14 cellular contexts compared by ENCODE assay signal in genomic region chr1:235861857-235862256, GRCh38.
"Had no signal": no experiment of that assay in that cellular context is flagged by ENCODE, and none has a peak within 500 bp of the region (broad histone marks: within the 10 kb centered on the region; RNA-seq: fewer than 3 reads in every experiment).

No MANE protein-coding gene starts in this region.

- H3K9me3 Mint-ChIP-seq: endodermal cell, neural progenitor cell had no signal

- H3K27me3 ChIP-seq: brain microvascular endothelial cell, hepatocyte, tibial artery, uterus had no signal

- DNase-seq: activated CD4-positive, alpha-beta T cell treated with anti-CD3 and anti-CD28 coated beads for 1 hour; activated naive CD4-positive, alpha-beta T cell treated with anti-CD3 and anti-CD28 coated beads, Interleukin-2, amount 50 U/mL, for 16 hours; brain microvascular endothelial cell; cerebellar nuclear complex; endodermal cell; erythroblast; kidney glomerular epithelial cell; stimulated activated CD4-positive, alpha-beta T cell treated with anti-CD3 and anti-CD28 coated beads, Interleukin-15, amount 100 ng/mL, for 24 hours; stimulated activated CD4-positive, alpha-beta T cell treated with anti-CD3 and anti-CD28 coated beads, Interleukin-4, amount 100 ng/mL, for 24 hours; tibial artery; uterus had no signal

- H3K9ac ChIP-seq: neural progenitor cell, parathyroid adenoma had no signal

- H3K27ac ChIP-seq: brain microvascular endothelial cell, hepatocyte, neural progenitor cell, parathyroid adenoma, tibial artery, uterus had no signal

- H3K4me3 ChIP-seq: hepatocyte, neural progenitor cell, tibial artery, uterus had no signal

- H3K4me2 ChIP-seq: hepatocyte, neural progenitor cell had no signal

- H3K4me3 Mint-ChIP-seq: endodermal cell, neural progenitor cell had no signal

- H3K27ac Mint-ChIP-seq: endodermal cell, neural progenitor cell had no signal

- H2AFZ ChIP-seq: hepatocyte, neural progenitor cell, parathyroid adenoma had no signal

- H3K36me3 ChIP-seq: brain microvascular endothelial cell, neural progenitor cell, tibial artery, uterus had no signal

- H3K9me3 ChIP-seq: tibial artery, uterus had no signal

- H3K36me3 Mint-ChIP-seq: neural progenitor cell had no signal
